29 cellular contexts compared by ENCODE assay signal in genomic region chr1:91584866-91585265, GRCh38.
DNase-seq lines count a peak whose midpoint lies in the region; TF ChIP-seq lines count a peak whose summit lies in the region.
"Had no signal": no experiment of that assay in that cellular context is flagged by ENCODE, and none has a peak within 500 bp of the region (broad histone marks: within the 10 kb centered on the region; RNA-seq: fewer than 3 reads in every experiment).

No MANE protein-coding gene starts in this region.

- no peak for TF ChIP-seq CTCF in HFFc6 (IDR thresholded peaks at IDR 0.05)
- TF ChIP-seq CTCF in esophagus squamous epithelium (IDR thresholded peaks at IDR 0.05), result no peak
- no peak for TF ChIP-seq CTCF in stomach (IDR thresholded peaks at IDR 0.05)
- no peak for TF ChIP-seq CTCF in colonic mucosa (IDR thresholded peaks at IDR 0.05)
- no peak for TF ChIP-seq CTCF in RWPE1 (conservative IDR thresholded peaks at IDR 0.05; ENCODE audit: low read depth)

- H3K27me3 Mint-ChIP-seq in HFFc6 (ENCODE audit: insufficient read depth), result peaks cover 5% of the 10 kb centered on the region; the same call in 1 of the 2 replicates
- H3K27me3 Mint-ChIP-seq: activated CD4-positive, alpha-beta memory T cell treated with anti-CD3 and anti-CD28 coated beads for 36 hours; activated naive CD8-positive, alpha-beta T cell had no signal

- peaks cover 0 to 11% (median 0%) of the 10 kb centered on the region in 3 donors for H3K4me1 ChIP-seq in esophagus squamous epithelium
- H3K4me1 ChIP-seq in stomach, result peaks cover 0 to 22% (median 4%) of the 10 kb centered on the region in 4 donors
- peaks cover 2% of the 10 kb centered on the region for H3K4me1 ChIP-seq in colonic mucosa
- H3K4me1 ChIP-seq: ascending aorta, pancreas had no signal

- H3K9me3 Mint-ChIP-seq in HFFc6, result no peaks in the 10 kb centered on the region
- H3K9me3 Mint-ChIP-seq: activated CD4-positive, alpha-beta memory T cell treated with anti-CD3 and anti-CD28 coated beads for 36 hours; activated T-helper 2 cell treated with anti-CD3 and anti-CD28 coated beads, Interferon-gamma antibody, Interleukin-2, Interleukin-4, amounts not matched to agents 10 μg/mL and 5 μg/mL and 100 μg/mL, durations not matched to agents 14 hours and 24 hours and 36 hours; IgD-negative memory B cell; mesothelial cell of epicardium; naive thymus-derived CD8-positive, alpha-beta T cell had no signal

- no peak overlapping the region for H3K4me3 ChIP-seq in esophagus squamous epithelium
- no peak overlapping the region for H3K4me3 ChIP-seq in stomach
- no peak overlapping the region for H3K4me3 ChIP-seq in colonic mucosa
- H3K4me3 ChIP-seq: ascending aorta, GM12878, pancreas, upper lobe of left lung had no signal

- whole genome bisulfite sequencing in esophagus squamous epithelium, 2 donors, result 18 to 36% methylated on average over 4 of the region's 4 CpGs
- WGBS in stomach, 5 donors, result 36 to 73% (median 62%) methylated on average over 4 of the region's 4 CpGs

- intact Hi-C loops in esophagus squamous epithelium (cut with DNase I) (no loop called here), stomach (cut with DNase I; ENCODE audit: low total_unique reads) (no loop called here), colonic mucosa (cut with DNase I) (no loop called here)

- H3K9me3 ChIP-seq in esophagus squamous epithelium (no peaks in the 10 kb centered on the region), stomach (no peaks in the 10 kb centered on the region), colonic mucosa (no peaks in the 10 kb centered on the region)
- H3K9me3 ChIP-seq: ascending aorta, pancreas, upper lobe of left lung had no signal

- CTCF ChIA-PET in RWPE1 (lab: Yijun Ruan, JAX), result interaction anchor here (0.6 to 0.7 kb wide), 2 partner anchors 58 to 706 kb away, joined by 3 read pairs; no protein-coding TSS in a partner anchor

- H3K27ac Mint-ChIP-seq in HFFc6, result peak overlapping the region; percentile 12; the same call in 1 of the 2 replicates
- H3K27ac Mint-ChIP-seq: activated CD4-positive, alpha-beta memory T cell treated with anti-CD3 and anti-CD28 coated beads for 36 hours; activated naive CD8-positive, alpha-beta T cell; activated T-helper 2 cell treated with anti-CD3 and anti-CD28 coated beads, Interferon-gamma antibody, Interleukin-2, Interleukin-4, amounts not matched to agents 10 μg/mL and 5 μg/mL and 100 μg/mL, durations not matched to agents 14 hours and 24 hours and 36 hours; IgD-negative memory B cell; mesothelial cell of epicardium had no signal

- peaks cover 55% of the 10 kb centered on the region for H3K4me1 Mint-ChIP-seq in HFFc6 (ENCODE audit: low read depth)

- POLR2A ChIA-PET in RWPE1 (lab: Yijun Ruan, JAX; ENCODE audit: low non-redundant PET), result no interaction called here

- H3K4me3 Mint-ChIP-seq in HFFc6, result no peak overlapping the region
- H3K4me3 Mint-ChIP-seq: activated CD4-positive, alpha-beta memory T cell treated with anti-CD3 and anti-CD28 coated beads for 36 hours; activated naive CD8-positive, alpha-beta T cell; IgD-negative memory B cell; mesothelial cell of epicardium; naive thymus-derived CD8-positive, alpha-beta T cell had no signal

- H3K36me3 Mint-ChIP-seq in HFFc6 (ENCODE audit: low read depth), result peaks cover 4% of the 10 kb centered on the region
- H3K36me3 Mint-ChIP-seq: activated CD4-positive, alpha-beta memory T cell treated with anti-CD3 and anti-CD28 coated beads for 36 hours; IgD-negative memory B cell; mesothelial cell of epicardium; naive thymus-derived CD8-positive, alpha-beta T cell had no signal

- H3K27ac ChIP-seq in esophagus squamous epithelium, result peak overlapping the region in 3 of 4 donors; percentile 31 to 85 (median 42)
- H3K27ac ChIP-seq in stomach, result peak overlapping the region in 4 of 5 donors; percentile 38 to 80 (median 60)
- no peak overlapping the region for H3K27ac ChIP-seq in colonic mucosa
- H3K27ac ChIP-seq in RWPE1, result no peak overlapping the region
- H3K27ac ChIP-seq: ascending aorta, pancreas had no signal

- H3K27me3 ChIP-seq in esophagus squamous epithelium, result no peaks in the 10 kb centered on the region
- H3K27me3 ChIP-seq in stomach, result no peaks in the 10 kb centered on the region
- no peaks in the 10 kb centered on the region for H3K27me3 ChIP-seq in colonic mucosa
- H3K27me3 ChIP-seq: ascending aorta, pancreas, upper lobe of left lung had no signal

- TF ChIP-seq EP300 in stomach (IDR thresholded peaks at IDR 0.05), result no peak

- H3K36me3 ChIP-seq in esophagus squamous epithelium, result no peaks in the 10 kb centered on the region
- H3K36me3 ChIP-seq in stomach, result no peaks in the 10 kb centered on the region
- H3K36me3 ChIP-seq in colonic mucosa, result no peaks in the 10 kb centered on the region
- H3K36me3 ChIP-seq: ascending aorta, pancreas, upper lobe of left lung had no signal

- TF ChIP-seq POLR2A in esophagus squamous epithelium (IDR thresholded peaks at IDR 0.05), result no peak
- no peak for TF ChIP-seq POLR2A in stomach (IDR thresholded peaks at IDR 0.05)

- H3K9ac ChIP-seq in colonic mucosa (ENCODE audit: low read depth in 2 of 2, low read length in 2 of 2), result no peak overlapping the region

- no peak for DNase-seq in HFFc6
- DNase-seq in esophagus squamous epithelium (lab: John Stamatoyannopoulos, UW), result no peak
- DNase-seq in inferior parietal cortex (ENCODE audit: extremely low spot score), result peak; percentile 25
- no peak for DNase-seq in stomach
- DNase-seq in ureter (ENCODE audit: low spot score), result no peak
- DNase-seq in colonic mucosa, result no peak
- DNase-seq in NK-92 (lab: John Stamatoyannopoulos, UW; ENCODE audit: unreplicated experiment), result no peak
- DNase-seq in RWPE1 (ENCODE audit: low spot score), result no peak
- DNase-seq: ACHN; activated CD4-positive, alpha-beta memory T cell treated with anti-CD3 and anti-CD28 coated beads for 36 hours; C1 segment of cervical spinal cord; central memory CD4-positive, alpha-beta T cell; dermis blood vessel endothelial cell; DMS79 treated with DMSO at 0.1 percent for 48 hours; naive thymus-derived CD8-positive, alpha-beta T cell; NCI-H1417; NCI-H2081; NCI-H446; NCI-H82; OCI-M1; pancreas; T1000 had no signal

Comparison
In these comparisons a context has a peak if more than half of its experiments do, and no peak if none do; other contexts are left out.
1. H3K27ac ChIP-seq: peak in esophagus squamous epithelium (3 of 4) and stomach (4 of 5); none in colonic mucosa (single experiment) and RWPE1 (single experiment).